In genomic region chr9:120875954-120876841, GRCh38 we compare ENCODE assay signal across 8 cellular contexts. TPM values are rescaled to one million over a fixed set of nuclear protein-coding genes. Genes with fewer than 3 reads are reported as not detected.
A peak's percentile ranks its signal among the peaks of the same experiment; 100 is the strongest.
DNase-seq lines count a peak whose midpoint lies in the region; ATAC-seq and TF ChIP-seq lines count a peak whose summit lies in the region.

No MANE protein-coding gene starts in this region.

- no peak for TF ChIP-seq CTCF in lower leg skin (IDR thresholded peaks at IDR 0.05)

- H3K9me3 Mint-ChIP-seq in activated CD4-positive, alpha-beta T cell treated with anti-CD3 and anti-CD28 coated beads, Interleukin-2, amount 10 ng/mL, durations not matched to agents 7 days and 5 days = no peaks in the 10 kb centered on the region

- intact Hi-C loops in lower leg skin (cut with DNase I; ENCODE audit: low total_unique reads) = no loop called here

- TF ChIP-seq POLR2A in lower leg skin (IDR thresholded peaks at IDR 0.05) = no peak

- no peaks in the 10 kb centered on the region for H3K27me3 Mint-ChIP-seq in activated CD4-positive, alpha-beta T cell treated with anti-CD3 and anti-CD28 coated beads, Interleukin-2, amount 10 ng/mL, durations not matched to agents 7 days and 5 days

- peak overlapping the region; percentile 96 for H3K27ac Mint-ChIP-seq in activated CD4-positive, alpha-beta T cell treated with anti-CD3 and anti-CD28 coated beads, Interleukin-2, amount 10 ng/mL, durations not matched to agents 7 days and 5 days

- peaks cover 82% of the 10 kb centered on the region for H3K4me1 Mint-ChIP-seq in activated CD4-positive, alpha-beta T cell treated with anti-CD3 and anti-CD28 coated beads, Interleukin-2, amount 10 ng/mL, durations not matched to agents 7 days and 5 days

- CTCF ChIA-PET in activated CD4-positive, alpha-beta T cell treated with anti-CD3 and anti-CD28 coated beads, Interleukin-2, amount 10 ng/mL, durations not matched to agents 7 days and 5 days (lab: Charles Lee) = interaction anchor here (0.8 to 3.9 kb wide), 4 partner anchors 10 to 28 kb away, joined by 3 to 18 read pairs (median 4); no protein-coding TSS in a partner anchor

- 2 to 3% methylated on average over 51 to 55 of the region's 65 CpGs for WGBS in lower leg skin, 2 donors

- peak overlapping the region; percentile 90 for H3K4me3 Mint-ChIP-seq in activated CD4-positive, alpha-beta T cell treated with anti-CD3 and anti-CD28 coated beads, Interleukin-2, amount 10 ng/mL, durations not matched to agents 7 days and 5 days

- peaks cover 65% of the 10 kb centered on the region for H3K36me3 Mint-ChIP-seq in activated CD4-positive, alpha-beta T cell treated with anti-CD3 and anti-CD28 coated beads, Interleukin-2, amount 10 ng/mL, durations not matched to agents 7 days and 5 days (ENCODE audit: low read depth)

- peak overlapping the region; percentile 77 for H3K4me3 ChIP-seq in lower leg skin (ENCODE audit: low read depth, poor library complexity, severe bottlenecking)

- POLR2A ChIA-PET in activated CD4-positive, alpha-beta T cell treated with anti-CD3 and anti-CD28 coated beads, Interleukin-2, amount 10 ng/mL, durations not matched to agents 7 days and 5 days (lab: Charles Lee) = interaction anchor here (0.5 to 1.8 kb wide), 4 partner anchors 14 to 49 kb away, joined by 3 to 6 read pairs (median 4); no protein-coding TSS in a partner anchor

- ATAC-seq in GM19035 (IDR thresholded peaks at IDR 0.05; ENCODE audit: unreplicated experiment) (peak; percentile 72), HG03342 (IDR thresholded peaks at IDR 0.05; ENCODE audit: unreplicated experiment) (peak; percentile 54)

- peak; percentile 71 for DNase-seq in Ammon's horn (ENCODE audit: low spot score)
- peak; percentile 71 to 81 for DNase-seq in NCI-H524 (lab: John Stamatoyannopoulos, UW)
- peak; percentile 93 for DNase-seq in activated CD4-positive, alpha-beta T cell treated with anti-CD3 and anti-CD28 coated beads, Interleukin-2, amount 10 ng/mL, durations not matched to agents 7 days and 5 days
- DNase-seq in dermis blood vessel endothelial cell = peak; percentile 92
- DNase-seq in lower leg skin (ENCODE audit: low spot score in 2 of 2) = peak; percentile 75 to 97
- DNase-seq in stimulated activated CD4-positive, alpha-beta T cell treated with anti-CD3 and anti-CD28 coated beads, Interleukin-4, amount 100 ng/mL, for 4 hours = peak; percentile 76 to 78

RNA-seq across cellular contexts. Expression of gene PHF19, which starts 0.8 kb away (rescaled TPM):
- 100 to 1,000 TPM; 331 to 351 TPM for total RNA-seq in activated CD4-positive, alpha-beta T cell treated with anti-CD3 and anti-CD28 coated beads, Interleukin-2, amount 10 ng/mL, durations not matched to agents 7 days and 5 days
- total RNA-seq in dermis blood vessel endothelial cell (20.4 and 81.7 TPM in 2 replicates), lower leg skin (10 to 100 TPM; 11.5 to 22.1 (median 17.8) TPM)

RNA-seq across cellular contexts. Expression of gene PSMD5, which starts 33.5 kb away (rescaled TPM):
- 10 to 100 TPM; 35.3 to 50.9 TPM for total RNA-seq in activated CD4-positive, alpha-beta T cell treated with anti-CD3 and anti-CD28 coated beads, Interleukin-2, amount 10 ng/mL, durations not matched to agents 7 days and 5 days
- total RNA-seq in dermis blood vessel endothelial cell (21.8 and 33.9 TPM in 2 replicates), lower leg skin (10 to 100 TPM; 30.1 to 63.7 (median 33.9) TPM)

RNA-seq across cellular contexts. Expression of gene TRAF1, which starts 50.4 kb away (rescaled TPM):
- total RNA-seq in activated CD4-positive, alpha-beta T cell treated with anti-CD3 and anti-CD28 coated beads, Interleukin-2, amount 10 ng/mL, durations not matched to agents 7 days and 5 days = 10 to 100 TPM; 61.9 to 64.3 TPM
- 1.1 and 4.4 TPM in 2 replicates for total RNA-seq in dermis blood vessel endothelial cell
- total RNA-seq in lower leg skin = 1 to 10 TPM; 2.6 to 4.9 (median 4.7) TPM

Comparison
In these comparisons a context has a peak if more than half of its experiments do, and no peak if none do; other contexts are left out.
1. Peak in every context shown above with its lines: DNase-seq, ATAC-seq and H3K4me3 ChIP-seq.
2. RNA of gene TRAF1, which starts 50.4 kb away (total RNA-seq): 61.9 to 64.3 TPM in activated CD4-positive, alpha-beta T cell treated with anti-CD3 and anti-CD28 coated beads, Interleukin-2, amount 10 ng/mL, durations not matched to agents 7 days and 5 days; 2.6 to 4.9 TPM in lower leg skin and 1.1 to 4.4 TPM in dermis blood vessel endothelial cell; every median in the first group is over 10 times any median in the second.